ENCODE assay signal across 23 cellular contexts in the genomic region with DNA sequence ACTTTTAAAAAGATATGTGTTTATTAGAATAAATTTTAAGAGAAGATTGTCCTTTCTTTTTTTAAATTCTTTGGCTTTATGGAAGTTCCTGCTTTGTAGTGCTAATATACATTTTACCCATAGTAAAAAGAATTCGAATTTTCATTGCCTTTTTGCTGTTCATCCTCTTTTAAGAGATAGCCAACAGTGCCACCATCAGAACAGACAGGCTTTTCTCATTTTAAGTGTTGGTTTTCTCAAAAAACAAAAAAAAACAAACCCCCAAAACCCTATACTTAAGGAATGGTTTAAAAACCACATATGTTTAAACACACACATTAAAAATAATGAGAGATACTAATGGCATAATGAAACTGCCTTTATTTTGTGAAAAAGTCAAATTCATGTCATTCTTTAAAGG.
A peak's percentile ranks its signal among the peaks of the same experiment; 100 is the strongest.
DNase-seq lines count a peak whose midpoint lies in the region; ATAC-seq and TF ChIP-seq lines count a peak whose summit lies in the region.
"Had no signal": no experiment of that assay in that cellular context is flagged by ENCODE, and none has a peak within 500 bp of the region (broad histone marks: within the 10 kb centered on the region; RNA-seq: fewer than 3 reads in every experiment).

No MANE protein-coding gene starts in this region.

- H3K36me3 Mint-ChIP-seq in natural killer cell treated with Interleukin-12 subunit alpha and Interleukin-12 subunit beta and Interleukin-15 and Interleukin-18, amount 100 ng/mL, for 72 hours, result no peaks in the 10 kb centered on the region

- no peak overlapping the region for H3K4me2 ChIP-seq in OCI-LY3 (ENCODE audit: low read length)

- TF ChIP-seq POLR2A in gastroesophageal sphincter (IDR thresholded peaks at IDR 0.05), result no peak

- H3K4me1 Mint-ChIP-seq in natural killer cell treated with Interleukin-12 subunit alpha and Interleukin-12 subunit beta and Interleukin-15 and Interleukin-18, amount 100 ng/mL, for 72 hours (ENCODE audit: low read depth in 2 of 2), result peaks cover 0 to 3% of the 10 kb centered on the region in 2 donors

- TF ChIP-seq CTCF in AG09309 (IDR thresholded peaks at IDR 0.05; ENCODE audit: control insufficient read depth, insufficient read depth, low read depth, low read length, missing control alignments) (peak; percentile 5), GM12872 (IDR thresholded peaks at IDR 0.05; ENCODE audit: insufficient read depth, low read depth, low read length) (peak; percentile 6; the same call in 1 of the 3 replicates), OCI-LY3 (IDR thresholded peaks at IDR 0.05; ENCODE audit: low read depth, low read length) (peak; percentile 44), fibroblast of mammary gland (conservative IDR thresholded peaks at IDR 0.05; ENCODE audit: control insufficient read depth, insufficient read depth, low read depth, low read length) (no peak), gastroesophageal sphincter (IDR thresholded peaks at IDR 0.05) (no peak)

- no peaks in the 10 kb centered on the region for H3K9me3 Mint-ChIP-seq in natural killer cell treated with Interleukin-12 subunit alpha and Interleukin-12 subunit beta and Interleukin-15 and Interleukin-18, amount 100 ng/mL, for 72 hours
- H3K9me3 Mint-ChIP-seq: activated naive CD8-positive, alpha-beta T cell treated with anti-CD3 and anti-CD28 coated beads, Interleukin-2, amount 50 U/mL, for 24 hours; activated T-cell treated with anti-CD3 and anti-CD28 coated beads, Interleukin-2, amount 50 U/mL, for 4 hours; CD4-positive, CD25-positive, alpha-beta regulatory T cell; central memory CD8-positive, alpha-beta T cell; stimulated activated naive CD8-positive, alpha-beta T cell treated with anti-CD3 and anti-CD28 coated beads, Interleukin-15, Interleukin-2, amounts not matched to agents 100 ng/mL and 50 ng/mL, for 24 hours had no signal

- H3K4me1 ChIP-seq in OCI-LY3 (ENCODE audit: low read length) (no peaks in the 10 kb centered on the region), gastroesophageal sphincter (no peaks in the 10 kb centered on the region)

- WGBS in gastroesophageal sphincter (ENCODE audit: low coverage in 1 of 2), 2 donors, result 87 to 100% methylated on average over 1 of the region's 1 CpG

- H3K27me3 Mint-ChIP-seq in natural killer cell treated with Interleukin-12 subunit alpha and Interleukin-12 subunit beta and Interleukin-15 and Interleukin-18, amount 100 ng/mL, for 72 hours, result no peaks in the 10 kb centered on the region
- H3K27me3 Mint-ChIP-seq: activated naive CD8-positive, alpha-beta T cell treated with anti-CD3 and anti-CD28 coated beads, Interleukin-2, amount 50 U/mL, for 24 hours; CD4-positive, CD25-positive, alpha-beta regulatory T cell; central memory CD8-positive, alpha-beta T cell; stimulated activated naive CD8-positive, alpha-beta T cell treated with anti-CD3 and anti-CD28 coated beads, Interleukin-15, Interleukin-2, amounts not matched to agents 100 ng/mL and 50 ng/mL, for 24 hours had no signal

- DNase-seq in AG09309 (ENCODE audit: low read depth) (no peak), fibroblast of mammary gland (ENCODE audit: low read depth) (peak; percentile 8), activated T-cell treated with anti-CD3 and anti-CD28 coated beads for 4 hours (no peak), DMS53 (lab: John Stamatoyannopoulos, UW) (no peak)
- DNase-seq in natural killer cell treated with Interleukin-12 subunit alpha and Interleukin-12 subunit beta and Interleukin-15 and Interleukin-18, amount 100 ng/mL, for 72 hours (ENCODE audit: low spot score), result no peak
- DNase-seq: activated CD4-positive, alpha-beta T cell treated with anti-CD3 and anti-CD28 coated beads for 48 hours; activated naive CD8-positive, alpha-beta T cell treated with anti-CD3 and anti-CD28 coated beads, Interleukin-2, amount 50 U/mL, for 24 hours; activated T-cell treated with anti-CD3 and anti-CD28 coated beads, Interleukin-2, amount 50 U/mL, for 4 hours; CD4-positive, CD25-positive, alpha-beta regulatory T cell; dermis blood vessel endothelial cell; left lung; NCI-H1105; NCI-H2029; NCI-H526 treated with DMSO at 0.1 percent for 48 hours; occipital lobe; WERI-Rb-1 had no signal

- no peaks in the 10 kb centered on the region for H3K79me2 ChIP-seq in OCI-LY3 (ENCODE audit: low read length)

- no peak for TF ChIP-seq EP300 in gastroesophageal sphincter (IDR thresholded peaks at IDR 0.05)

- no peak overlapping the region for H3K4me3 ChIP-seq in AG09309 (ENCODE audit: control insufficient read depth, low read depth, low read length)
- H3K4me3 ChIP-seq in OCI-LY3 (ENCODE audit: low read length), result no peak overlapping the region
- H3K4me3 ChIP-seq in fibroblast of mammary gland (ENCODE audit: control insufficient read depth, low read depth, low read length), result no peak overlapping the region
- H3K4me3 ChIP-seq in gastroesophageal sphincter, result no peak overlapping the region
- H3K4me3 ChIP-seq: left lung, thoracic aorta had no signal

- no peak for ATAC-seq in natural killer cell treated with Interleukin-12 subunit alpha and Interleukin-12 subunit beta and Interleukin-15 and Interleukin-18, amount 100 ng/mL, for 72 hours
- no peak for ATAC-seq in gastroesophageal sphincter
- ATAC-seq: activated naive CD8-positive, alpha-beta T cell treated with anti-CD3 and anti-CD28 coated beads, Interleukin-2, amount 50 U/mL, for 24 hours; activated T-cell treated with anti-CD3 and anti-CD28 coated beads, Interleukin-2, amount 50 U/mL, for 4 hours; left lung had no signal

- no peak overlapping the region for H3K9ac ChIP-seq in OCI-LY3 (ENCODE audit: low read length)

- H4K20me1 ChIP-seq in OCI-LY3 (ENCODE audit: insufficient read depth, low read length), result no peaks in the 10 kb centered on the region

- no peak overlapping the region for H3K27ac Mint-ChIP-seq in natural killer cell treated with Interleukin-12 subunit alpha and Interleukin-12 subunit beta and Interleukin-15 and Interleukin-18, amount 100 ng/mL, for 72 hours
- H3K27ac Mint-ChIP-seq: activated naive CD8-positive, alpha-beta T cell treated with anti-CD3 and anti-CD28 coated beads, Interleukin-2, amount 50 U/mL, for 24 hours; CD4-positive, CD25-positive, alpha-beta regulatory T cell; stimulated activated naive CD8-positive, alpha-beta T cell treated with anti-CD3 and anti-CD28 coated beads, Interleukin-15, Interleukin-2, amounts not matched to agents 100 ng/mL and 50 ng/mL, for 24 hours had no signal

- H3K36me3 ChIP-seq in OCI-LY3 (replicated peaks; ENCODE audit: low read depth, low read length), result no peaks in the 10 kb centered on the region
- H3K36me3 ChIP-seq in gastroesophageal sphincter, result peaks cover 0 to 13% of the 10 kb centered on the region in 2 donors
- H3K36me3 ChIP-seq: left lung, thoracic aorta, WERI-Rb-1 had no signal

- H3K27me3 ChIP-seq in OCI-LY3 (ENCODE audit: low read depth, low read length) (no peaks in the 10 kb centered on the region), gastroesophageal sphincter (no peaks in the 10 kb centered on the region)
- H3K27me3 ChIP-seq: left lung had no signal

- no peak overlapping the region for H2AFZ ChIP-seq in OCI-LY3 (ENCODE audit: low read depth, low read length)

- no peak overlapping the region for H3K4me3 Mint-ChIP-seq in natural killer cell treated with Interleukin-12 subunit alpha and Interleukin-12 subunit beta and Interleukin-15 and Interleukin-18, amount 100 ng/mL, for 72 hours
- H3K4me3 Mint-ChIP-seq: activated naive CD8-positive, alpha-beta T cell treated with anti-CD3 and anti-CD28 coated beads, Interleukin-2, amount 50 U/mL, for 24 hours; activated T-cell treated with anti-CD3 and anti-CD28 coated beads, Interleukin-2, amount 50 U/mL, for 4 hours; CD4-positive, CD25-positive, alpha-beta regulatory T cell; central memory CD8-positive, alpha-beta T cell; stimulated activated naive CD8-positive, alpha-beta T cell treated with anti-CD3 and anti-CD28 coated beads, Interleukin-15, Interleukin-2, amounts not matched to agents 100 ng/mL and 50 ng/mL, for 24 hours had no signal

- H3K9me3 ChIP-seq in OCI-LY3 (ENCODE audit: insufficient read depth, low read length), result no peaks in the 10 kb centered on the region
- no peaks in the 10 kb centered on the region for H3K9me3 ChIP-seq in gastroesophageal sphincter
- H3K9me3 ChIP-seq: left lung, thoracic aorta had no signal

- H3K27ac ChIP-seq in OCI-LY3 (ENCODE audit: low read length) (no peak overlapping the region), gastroesophageal sphincter (no peak overlapping the region)
- H3K27ac ChIP-seq: HL-60, left lung, thoracic aorta, WERI-Rb-1 had no signal

Comparison
In these comparisons a context has a peak if more than half of its experiments do, and no peak if none do; other contexts are left out.
1. CTCF ChIP-seq: peak in AG09309 (single experiment), GM12872 (single experiment) and OCI-LY3 (single experiment); none in fibroblast of mammary gland (single experiment) and gastroesophageal sphincter (0 of 4).